8 cellular contexts compared by ENCODE assay signal in genomic region chr5:140175367-140176027, GRCh38. TPM values are rescaled to one million over a fixed set of nuclear protein-coding genes. Genes with fewer than 3 reads are reported as not detected.
DNase-seq lines count a peak whose midpoint lies in the region; ATAC-seq and TF ChIP-seq lines count a peak whose summit lies in the region.

No MANE protein-coding gene starts in this region.

- H3K4me3 Mint-ChIP-seq in activated T-helper 1 cell treated with anti-CD3 and anti-CD28 coated beads, Interleukin-12 subunit alpha, Interleukin-12 subunit beta, Interleukin-2, Interleukin-4 antibody, amounts not matched to agents 30 ng/mL and 10 ng/mL and 1 ng/mL, durations not matched to agents 14 hours and 24 hours and 36 hours = peak overlapping the region; percentile 94
- H3K4me3 Mint-ChIP-seq in naive thymus-derived CD8-positive, alpha-beta T cell = peak overlapping the region; percentile 86 to 97 (median 94)

- TF ChIP-seq CTCF in fibroblast of lung (conservative IDR thresholded peaks at IDR 0.05 in 1 of 2, IDR thresholded peaks at IDR 0.05 in 1 of 2; ENCODE audit: low read depth in 1 of 2, low read length in 2 of 2) = peak in 1 of 2 donors; percentile 24

- peak overlapping the region; percentile 92 for H3K27ac Mint-ChIP-seq in activated T-helper 1 cell treated with anti-CD3 and anti-CD28 coated beads, Interleukin-12 subunit alpha, Interleukin-12 subunit beta, Interleukin-2, Interleukin-4 antibody, amounts not matched to agents 30 ng/mL and 10 ng/mL and 1 ng/mL, durations not matched to agents 14 hours and 24 hours and 36 hours
- peak overlapping the region; percentile 82 to 99 (median 98) for H3K27ac Mint-ChIP-seq in naive thymus-derived CD8-positive, alpha-beta T cell

- H3K36me3 ChIP-seq in fibroblast of lung (ENCODE audit: control insufficient read depth, insufficient read depth, low read length) = no peaks in the 10 kb centered on the region

- H3K9me3 Mint-ChIP-seq in activated T-helper 1 cell treated with anti-CD3 and anti-CD28 coated beads, Interleukin-12 subunit alpha, Interleukin-12 subunit beta, Interleukin-2, Interleukin-4 antibody, amounts not matched to agents 30 ng/mL and 10 ng/mL and 1 ng/mL, durations not matched to agents 14 hours and 24 hours and 36 hours = no peaks in the 10 kb centered on the region
- H3K9me3 Mint-ChIP-seq in naive thymus-derived CD8-positive, alpha-beta T cell = no peaks in the 10 kb centered on the region

- H3K9me3 ChIP-seq in fibroblast of lung (ENCODE audit: control insufficient read depth, insufficient read depth, low read depth, low read length) = no peaks in the 10 kb centered on the region

- H3K9ac ChIP-seq in fibroblast of lung (ENCODE audit: insufficient read depth, low read length) = peak overlapping the region; percentile 89

- peak overlapping the region; percentile 57 for H2AFZ ChIP-seq in fibroblast of lung (ENCODE audit: low read length)

- H3K4me3 ChIP-seq in fibroblast of lung (replicated peaks in 1 of 4; ENCODE audit: control extremely low read depth in 1 of 4, insufficient read depth in 1 of 4, low read depth in 3 of 4, low read length in 4 of 4) = peak overlapping the region; percentile 69 to 96 (median 86)

- peak overlapping the region; percentile 91 for H3K27ac ChIP-seq in fibroblast of lung (ENCODE audit: insufficient read depth, low read length)

- no peaks in the 10 kb centered on the region for H3K27me3 ChIP-seq in fibroblast of lung (ENCODE audit: control insufficient read depth, insufficient read depth, low read length)

- peaks cover 19% of the 10 kb centered on the region for H3K27me3 Mint-ChIP-seq in activated T-helper 1 cell treated with anti-CD3 and anti-CD28 coated beads, Interleukin-12 subunit alpha, Interleukin-12 subunit beta, Interleukin-2, Interleukin-4 antibody, amounts not matched to agents 30 ng/mL and 10 ng/mL and 1 ng/mL, durations not matched to agents 14 hours and 24 hours and 36 hours (ENCODE audit: insufficient read depth)
- peaks cover 0 to 5% (median 3%) of the 10 kb centered on the region in 5 donors for H3K27me3 Mint-ChIP-seq in naive thymus-derived CD8-positive, alpha-beta T cell

- H3K36me3 Mint-ChIP-seq in activated T-helper 1 cell treated with anti-CD3 and anti-CD28 coated beads, Interleukin-12 subunit alpha, Interleukin-12 subunit beta, Interleukin-2, Interleukin-4 antibody, amounts not matched to agents 30 ng/mL and 10 ng/mL and 1 ng/mL, durations not matched to agents 14 hours and 24 hours and 36 hours (ENCODE audit: low read depth) = no peaks in the 10 kb centered on the region
- H3K36me3 Mint-ChIP-seq in naive thymus-derived CD8-positive, alpha-beta T cell = no peaks in the 10 kb centered on the region

- peaks cover 4% of the 10 kb centered on the region for H3K79me2 ChIP-seq in fibroblast of lung (ENCODE audit: control insufficient read depth, insufficient read depth, low read length)

- ATAC-seq in GM19395 (IDR thresholded peaks at IDR 0.05; ENCODE audit: unreplicated experiment) (peak; percentile 56), HG03460 (IDR thresholded peaks at IDR 0.05; ENCODE audit: unreplicated experiment) (peak; percentile 52)
- peak; percentile 47 to 56 for ATAC-seq in naive thymus-derived CD8-positive, alpha-beta T cell

- intact Hi-C loops in activated T-helper 1 cell treated with anti-CD3 and anti-CD28 coated beads, Interleukin-12 subunit alpha, Interleukin-12 subunit beta, Interleukin-2, Interleukin-4 antibody, amounts not matched to agents 30 ng/mL and 10 ng/mL and 1 ng/mL, durations not matched to agents 14 hours and 24 hours and 36 hours (cut with micrococcal nuclease) = loop anchor here (1.0 to 5.0 kb wide), 12 partner anchors 18 to 537 kb away; partner anchors contain the start of genes ANKHD1, APBB3, HARS1 and HARS2

- H3K4me2 ChIP-seq in fibroblast of lung (ENCODE audit: extremely low read depth, insufficient read depth, low read length) = peak overlapping the region; percentile 89

- no peaks in the 10 kb centered on the region for H4K20me1 ChIP-seq in fibroblast of lung (ENCODE audit: control insufficient read depth, extremely low read depth, insufficient read depth, low read length)

- POLR2A ChIA-PET in naive thymus-derived CD8-positive, alpha-beta T cell (lab: Charles Lee) = interaction anchor here (0.6 to 2.1 kb wide), 5 partner anchors 43 to 717 kb away, joined by 3 to 11 read pairs (median 3); no protein-coding TSS in a partner anchor

- peaks cover 18% of the 10 kb centered on the region for H3K4me1 Mint-ChIP-seq in activated T-helper 1 cell treated with anti-CD3 and anti-CD28 coated beads, Interleukin-12 subunit alpha, Interleukin-12 subunit beta, Interleukin-2, Interleukin-4 antibody, amounts not matched to agents 30 ng/mL and 10 ng/mL and 1 ng/mL, durations not matched to agents 14 hours and 24 hours and 36 hours (ENCODE audit: low read depth)
- peaks cover 13 to 25% (median 15%) of the 10 kb centered on the region in 4 donors for H3K4me1 Mint-ChIP-seq in naive thymus-derived CD8-positive, alpha-beta T cell

- peaks cover 3% of the 10 kb centered on the region for H3K4me1 ChIP-seq in fibroblast of lung (ENCODE audit: control insufficient read depth, extremely low read depth, insufficient read depth, low read length)

- DNase-seq in CD1c-positive myeloid dendritic cell (ENCODE audit: extremely low spot score) = peak; percentile 90
- peak; percentile 85 for DNase-seq in OCI-M1 (lab: John Stamatoyannopoulos, UW)
- peak; percentile 53 for DNase-seq in activated T-helper 1 cell treated with anti-CD3 and anti-CD28 coated beads, Interleukin-12 subunit alpha, Interleukin-12 subunit beta, Interleukin-2, Interleukin-4 antibody, amounts not matched to agents 30 ng/mL and 10 ng/mL and 1 ng/mL, durations not matched to agents 14 hours and 24 hours and 36 hours (ENCODE audit: low spot score)
- peak; percentile 56 to 64 for DNase-seq in fibroblast of lung (ENCODE audit: low read depth in 2 of 2)
- DNase-seq in naive thymus-derived CD8-positive, alpha-beta T cell = peak in 9 of 10 donors; percentile 45 to 81 (median 65)
- DNase-seq in stimulated activated naive CD4-positive, alpha-beta T cell treated with Interleukin-2 at 50 U/mL for 16 hours (lab: John Stamatoyannopoulos, UW) = peak; percentile 57

RNA-seq across cellular contexts. Expression of gene CYSTM1, which starts 0.5 kb away (rescaled TPM):
- total RNA-seq in activated T-helper 1 cell treated with anti-CD3 and anti-CD28 coated beads, Interleukin-12 subunit alpha, Interleukin-12 subunit beta, Interleukin-2, Interleukin-4 antibody, amounts not matched to agents 30 ng/mL and 10 ng/mL and 1 ng/mL, durations not matched to agents 14 hours and 24 hours and 36 hours = 16.6 and 17.2 TPM in 2 replicates
- 18.7 and 24.3 TPM in 2 replicates for total RNA-seq in fibroblast of lung
- 35.8 and 38.4 TPM in 2 replicates for polyA plus RNA-seq in fibroblast of lung
- polyA plus RNA-seq in fibroblast of lung (2012) = 49.1 and 51.7 TPM in 2 replicates
- polyA minus RNA-seq in fibroblast of lung (ENCODE audit: low replicate concordance) = 48.8 and 70.1 TPM in 2 replicates
- total RNA-seq in naive thymus-derived CD8-positive, alpha-beta T cell = 1 to 10 TPM; 3.0 to 3.1 TPM
- 1 to 10 TPM; 5.1 to 6.5 (median 6.3) TPM for polyA plus RNA-seq in naive thymus-derived CD8-positive, alpha-beta T cell

RNA-seq across cellular contexts. Expression of gene IGIP, which starts 49.8 kb away (rescaled TPM):
- total RNA-seq in activated T-helper 1 cell treated with anti-CD3 and anti-CD28 coated beads, Interleukin-12 subunit alpha, Interleukin-12 subunit beta, Interleukin-2, Interleukin-4 antibody, amounts not matched to agents 30 ng/mL and 10 ng/mL and 1 ng/mL, durations not matched to agents 14 hours and 24 hours and 36 hours = 2.5 and 3.5 TPM in 2 replicates
- total RNA-seq in fibroblast of lung = 11.7 and 13.4 TPM in 2 replicates
- 1.5 and 3.8 TPM in 2 replicates for polyA plus RNA-seq in fibroblast of lung
- 2.2 and 5.1 TPM in 2 replicates for polyA plus RNA-seq in fibroblast of lung (2012)
- 3.5 and 4.1 TPM in 2 replicates for polyA minus RNA-seq in fibroblast of lung (ENCODE audit: low replicate concordance)
- 10 to 100 TPM; 11.6 to 12.9 TPM for total RNA-seq in naive thymus-derived CD8-positive, alpha-beta T cell
- under 1 TPM; 0.24 to 0.51 (median 0.39) TPM for polyA plus RNA-seq in naive thymus-derived CD8-positive, alpha-beta T cell

Comparison
In these comparisons a context has a peak if more than half of its experiments do, and no peak if none do; other contexts are left out.
1. Peak in every context shown above with its lines: DNase-seq, ATAC-seq, H3K4me3 ChIP-seq and H3K27ac ChIP-seq.